ENCODE assay signal across 1 cellular context in the genomic region with DNA sequence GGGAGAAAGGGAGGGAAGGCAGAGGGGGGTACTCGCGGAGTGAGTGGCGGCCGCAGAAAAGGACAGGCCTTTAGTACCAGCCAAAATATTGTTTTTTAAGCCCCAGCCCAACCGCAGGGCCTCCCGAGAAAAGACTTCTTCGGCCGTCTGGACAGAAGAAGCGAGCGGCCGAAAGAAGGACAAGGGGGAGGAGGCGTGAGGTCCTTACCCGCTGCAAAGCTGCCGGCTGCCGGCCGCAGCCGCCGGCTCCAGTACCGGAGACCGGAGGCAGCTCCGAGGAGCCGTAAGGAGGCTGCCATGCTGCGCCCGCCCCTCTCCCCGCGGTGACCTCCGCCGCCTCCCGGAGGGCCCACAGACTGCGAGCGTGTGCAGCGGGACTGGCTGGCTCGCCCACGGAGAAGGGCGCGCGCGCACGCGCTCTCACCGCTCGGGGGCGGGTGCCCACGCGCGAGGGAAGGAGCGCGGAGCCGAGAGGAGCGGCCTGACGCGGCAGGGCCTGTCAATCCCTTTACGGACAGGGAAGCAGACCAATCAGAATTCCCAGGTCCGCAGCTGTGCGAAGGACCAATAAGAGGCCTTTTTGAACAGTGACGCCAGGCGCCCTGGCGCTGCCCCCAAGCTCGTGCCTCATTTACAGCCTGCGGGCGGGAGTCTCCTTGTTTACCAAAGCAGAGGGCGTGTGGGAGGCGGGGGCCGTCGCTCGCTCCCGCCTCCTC.
TF ChIP-seq lines count a peak whose summit lies in the region.

A gene (minus strand): TSS at position 394 of the 716 bp plus-strand sequence. CDS start 95 bp downstream, at position 299.

TF ChIP-seq in GM12878, 131 proteins besides CTCF, POLR2A, EP300 and RAD21 (continued from another document and continues in another):
- TF ChIP-seq, protein P1, sequence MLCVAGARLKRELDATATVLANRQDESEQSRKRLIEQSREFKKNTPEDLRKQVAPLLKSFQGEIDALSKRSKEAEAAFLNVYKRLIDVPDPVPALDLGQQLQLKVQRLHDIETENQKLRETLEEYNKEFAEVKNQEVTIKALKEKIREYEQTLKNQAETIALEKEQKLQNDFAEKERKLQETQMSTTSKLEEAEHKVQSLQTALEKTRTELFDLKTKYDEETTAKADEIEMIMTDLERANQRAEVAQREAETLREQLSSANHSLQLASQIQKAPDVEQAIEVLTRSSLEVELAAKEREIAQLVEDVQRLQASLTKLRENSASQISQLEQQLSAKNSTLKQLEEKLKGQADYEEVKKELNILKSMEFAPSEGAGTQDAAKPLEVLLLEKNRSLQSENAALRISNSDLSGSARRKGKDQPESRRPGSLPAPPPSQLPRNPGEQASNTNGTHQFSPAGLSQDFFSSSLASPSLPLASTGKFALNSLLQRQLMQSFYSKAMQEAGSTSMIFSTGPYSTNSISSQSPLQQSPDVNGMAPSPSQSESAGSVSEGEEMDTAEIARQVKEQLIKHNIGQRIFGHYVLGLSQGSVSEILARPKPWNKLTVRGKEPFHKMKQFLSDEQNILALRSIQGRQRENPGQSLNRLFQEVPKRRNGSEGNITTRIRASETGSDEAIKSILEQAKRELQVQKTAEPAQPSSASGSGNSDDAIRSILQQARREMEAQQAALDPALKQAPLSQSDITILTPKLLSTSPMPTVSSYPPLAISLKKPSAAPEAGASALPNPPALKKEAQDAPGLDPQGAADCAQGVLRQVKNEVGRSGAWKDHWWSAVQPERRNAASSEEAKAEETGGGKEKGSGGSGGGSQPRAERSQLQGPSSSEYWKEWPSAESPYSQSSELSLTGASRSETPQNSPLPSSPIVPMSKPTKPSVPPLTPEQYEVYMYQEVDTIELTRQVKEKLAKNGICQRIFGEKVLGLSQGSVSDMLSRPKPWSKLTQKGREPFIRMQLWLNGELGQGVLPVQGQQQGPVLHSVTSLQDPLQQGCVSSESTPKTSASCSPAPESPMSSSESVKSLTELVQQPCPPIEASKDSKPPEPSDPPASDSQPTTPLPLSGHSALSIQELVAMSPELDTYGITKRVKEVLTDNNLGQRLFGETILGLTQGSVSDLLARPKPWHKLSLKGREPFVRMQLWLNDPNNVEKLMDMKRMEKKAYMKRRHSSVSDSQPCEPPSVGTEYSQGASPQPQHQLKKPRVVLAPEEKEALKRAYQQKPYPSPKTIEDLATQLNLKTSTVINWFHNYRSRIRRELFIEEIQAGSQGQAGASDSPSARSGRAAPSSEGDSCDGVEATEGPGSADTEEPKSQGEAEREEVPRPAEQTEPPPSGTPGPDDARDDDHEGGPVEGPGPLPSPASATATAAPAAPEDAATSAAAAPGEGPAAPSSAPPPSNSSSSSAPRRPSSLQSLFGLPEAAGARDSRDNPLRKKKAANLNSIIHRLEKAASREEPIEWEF (IDR thresholded peaks at IDR 0.05; ENCODE audit: insufficient replicate concordance, low read depth, low read length), result no peak
- peak; percentile 43; the same call in 1 of the 2 replicates for TF ChIP-seq TAF1 (IDR thresholded peaks at IDR 0.05; ENCODE audit: borderline replicate concordance, low read depth, low read length)
- no peak for TF ChIP-seq SREBF2 (IDR thresholded peaks at IDR 0.05; ENCODE audit: low read length)
- no peak for TF ChIP-seq KAT2A (conservative IDR thresholded peaks at IDR 0.05; ENCODE audit: control insufficient read depth, low read depth, low read length)
- TF ChIP-seq FOS (IDR thresholded peaks at IDR 0.05; ENCODE audit: borderline replicate concordance, extremely low read depth, insufficient read length), result peak; percentile 76
- no peak for TF ChIP-seq RAD51 (IDR thresholded peaks at IDR 0.05)
- no peak for TF ChIP-seq HDAC6 (IDR thresholded peaks at IDR 0.05; ENCODE audit: unreplicated experiment)
- TF ChIP-seq ATF7 (IDR thresholded peaks at IDR 0.05; ENCODE audit: low read depth), result peak; percentile 89
- TF ChIP-seq RELA (IDR thresholded peaks at IDR 0.05; ENCODE audit: borderline replicate concordance, partially characterized antibody), result peak; percentile 45
- TF ChIP-seq MYC (IDR thresholded peaks at IDR 0.05; ENCODE audit: insufficient read depth, insufficient read length, insufficient replicate concordance, low read length, severe bottlenecking), result peak; percentile 64
- no peak for TF ChIP-seq HDAC2 (IDR thresholded peaks at IDR 0.05)
- TF ChIP-seq, protein P2, sequence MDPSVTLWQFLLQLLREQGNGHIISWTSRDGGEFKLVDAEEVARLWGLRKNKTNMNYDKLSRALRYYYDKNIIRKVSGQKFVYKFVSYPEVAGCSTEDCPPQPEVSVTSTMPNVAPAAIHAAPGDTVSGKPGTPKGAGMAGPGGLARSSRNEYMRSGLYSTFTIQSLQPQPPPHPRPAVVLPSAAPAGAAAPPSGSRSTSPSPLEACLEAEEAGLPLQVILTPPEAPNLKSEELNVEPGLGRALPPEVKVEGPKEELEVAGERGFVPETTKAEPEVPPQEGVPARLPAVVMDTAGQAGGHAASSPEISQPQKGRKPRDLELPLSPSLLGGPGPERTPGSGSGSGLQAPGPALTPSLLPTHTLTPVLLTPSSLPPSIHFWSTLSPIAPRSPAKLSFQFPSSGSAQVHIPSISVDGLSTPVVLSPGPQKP (IDR thresholded peaks at IDR 0.05; ENCODE audit: low read depth, low read length), result no peak
- TF ChIP-seq, protein P3, sequence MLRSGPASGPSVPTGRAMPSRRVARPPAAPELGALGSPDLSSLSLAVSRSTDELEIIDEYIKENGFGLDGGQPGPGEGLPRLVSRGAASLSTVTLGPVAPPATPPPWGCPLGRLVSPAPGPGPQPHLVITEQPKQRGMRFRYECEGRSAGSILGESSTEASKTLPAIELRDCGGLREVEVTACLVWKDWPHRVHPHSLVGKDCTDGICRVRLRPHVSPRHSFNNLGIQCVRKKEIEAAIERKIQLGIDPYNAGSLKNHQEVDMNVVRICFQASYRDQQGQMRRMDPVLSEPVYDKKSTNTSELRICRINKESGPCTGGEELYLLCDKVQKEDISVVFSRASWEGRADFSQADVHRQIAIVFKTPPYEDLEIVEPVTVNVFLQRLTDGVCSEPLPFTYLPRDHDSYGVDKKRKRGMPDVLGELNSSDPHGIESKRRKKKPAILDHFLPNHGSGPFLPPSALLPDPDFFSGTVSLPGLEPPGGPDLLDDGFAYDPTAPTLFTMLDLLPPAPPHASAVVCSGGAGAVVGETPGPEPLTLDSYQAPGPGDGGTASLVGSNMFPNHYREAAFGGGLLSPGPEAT (IDR thresholded peaks at IDR 0.05; ENCODE audit: low read depth), result no peak
- TF ChIP-seq EGR1 (IDR thresholded peaks at IDR 0.05; ENCODE audit: borderline replicate concordance in 1 of 2, low read depth in 2 of 2, low read length in 2 of 2), result peak in 1 of 2 experiments; percentile 89; a peak in 2 of 3 replicates
- no peak for TF ChIP-seq BMI1 (IDR thresholded peaks at IDR 0.05; ENCODE audit: borderline replicate concordance)
- TF ChIP-seq PML (IDR thresholded peaks at IDR 0.05; ENCODE audit: low read length), result no peak
- TF ChIP-seq, protein P4, sequence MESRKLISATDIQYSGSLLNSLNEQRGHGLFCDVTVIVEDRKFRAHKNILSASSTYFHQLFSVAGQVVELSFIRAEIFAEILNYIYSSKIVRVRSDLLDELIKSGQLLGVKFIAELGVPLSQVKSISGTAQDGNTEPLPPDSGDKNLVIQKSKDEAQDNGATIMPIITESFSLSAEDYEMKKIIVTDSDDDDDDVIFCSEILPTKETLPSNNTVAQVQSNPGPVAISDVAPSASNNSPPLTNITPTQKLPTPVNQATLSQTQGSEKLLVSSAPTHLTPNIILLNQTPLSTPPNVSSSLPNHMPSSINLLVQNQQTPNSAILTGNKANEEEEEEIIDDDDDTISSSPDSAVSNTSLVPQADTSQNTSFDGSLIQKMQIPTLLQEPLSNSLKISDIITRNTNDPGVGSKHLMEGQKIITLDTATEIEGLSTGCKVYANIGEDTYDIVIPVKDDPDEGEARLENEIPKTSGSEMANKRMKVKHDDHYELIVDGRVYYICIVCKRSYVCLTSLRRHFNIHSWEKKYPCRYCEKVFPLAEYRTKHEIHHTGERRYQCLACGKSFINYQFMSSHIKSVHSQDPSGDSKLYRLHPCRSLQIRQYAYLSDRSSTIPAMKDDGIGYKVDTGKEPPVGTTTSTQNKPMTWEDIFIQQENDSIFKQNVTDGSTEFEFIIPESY (IDR thresholded peaks at IDR 0.05), result no peak; the same call in 1 of the 2 replicates
- TF ChIP-seq GATAD2B (conservative IDR thresholded peaks at IDR 0.05; ENCODE audit: low read depth), result peak; percentile 95; the same call in 1 of the 2 replicates
- TF ChIP-seq, protein P5, sequence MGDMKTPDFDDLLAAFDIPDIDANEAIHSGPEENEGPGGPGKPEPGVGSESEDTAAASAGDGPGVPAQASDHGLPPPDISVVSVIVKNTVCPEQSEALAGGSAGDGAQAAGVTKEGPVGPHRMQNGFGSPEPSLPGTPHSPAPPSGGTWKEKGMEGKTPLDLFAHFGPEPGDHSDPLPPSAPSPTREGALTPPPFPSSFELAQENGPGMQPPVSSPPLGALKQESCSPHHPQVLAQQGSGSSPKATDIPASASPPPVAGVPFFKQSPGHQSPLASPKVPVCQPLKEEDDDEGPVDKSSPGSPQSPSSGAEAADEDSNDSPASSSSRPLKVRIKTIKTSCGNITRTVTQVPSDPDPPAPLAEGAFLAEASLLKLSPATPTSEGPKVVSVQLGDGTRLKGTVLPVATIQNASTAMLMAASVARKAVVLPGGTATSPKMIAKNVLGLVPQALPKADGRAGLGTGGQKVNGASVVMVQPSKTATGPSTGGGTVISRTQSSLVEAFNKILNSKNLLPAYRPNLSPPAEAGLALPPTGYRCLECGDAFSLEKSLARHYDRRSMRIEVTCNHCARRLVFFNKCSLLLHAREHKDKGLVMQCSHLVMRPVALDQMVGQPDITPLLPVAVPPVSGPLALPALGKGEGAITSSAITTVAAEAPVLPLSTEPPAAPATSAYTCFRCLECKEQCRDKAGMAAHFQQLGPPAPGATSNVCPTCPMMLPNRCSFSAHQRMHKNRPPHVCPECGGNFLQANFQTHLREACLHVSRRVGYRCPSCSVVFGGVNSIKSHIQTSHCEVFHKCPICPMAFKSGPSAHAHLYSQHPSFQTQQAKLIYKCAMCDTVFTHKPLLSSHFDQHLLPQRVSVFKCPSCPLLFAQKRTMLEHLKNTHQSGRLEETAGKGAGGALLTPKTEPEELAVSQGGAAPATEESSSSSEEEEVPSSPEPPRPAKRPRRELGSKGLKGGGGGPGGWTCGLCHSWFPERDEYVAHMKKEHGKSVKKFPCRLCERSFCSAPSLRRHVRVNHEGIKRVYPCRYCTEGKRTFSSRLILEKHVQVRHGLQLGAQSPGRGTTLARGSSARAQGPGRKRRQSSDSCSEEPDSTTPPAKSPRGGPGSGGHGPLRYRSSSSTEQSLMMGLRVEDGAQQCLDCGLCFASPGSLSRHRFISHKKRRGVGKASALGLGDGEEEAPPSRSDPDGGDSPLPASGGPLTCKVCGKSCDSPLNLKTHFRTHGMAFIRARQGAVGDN (IDR thresholded peaks at IDR 0.05), result no peak; the same call in none of the 2 replicates
- TF ChIP-seq IKZF2 (IDR thresholded peaks at IDR 0.05), result peak; percentile 36 to 76; a peak in 3 of 4 replicates
- TF ChIP-seq BRCA1 (IDR thresholded peaks at IDR 0.05; ENCODE audit: low read depth, low read length), result no peak
- no peak for TF ChIP-seq TARDBP (IDR thresholded peaks at IDR 0.05; ENCODE audit: borderline replicate concordance)
- TF ChIP-seq CHD4 (IDR thresholded peaks at IDR 0.05), result no peak
- no peak for TF ChIP-seq ZNF274 (IDR thresholded peaks at IDR 0.05; ENCODE audit: insufficient read depth, insufficient read length)
- TF ChIP-seq ZNF622 (IDR thresholded peaks at IDR 0.05), result no peak
- TF ChIP-seq ASH2L (IDR thresholded peaks at IDR 0.05; ENCODE audit: borderline replicate concordance, low read depth), result no peak
- TF ChIP-seq, protein P6, sequence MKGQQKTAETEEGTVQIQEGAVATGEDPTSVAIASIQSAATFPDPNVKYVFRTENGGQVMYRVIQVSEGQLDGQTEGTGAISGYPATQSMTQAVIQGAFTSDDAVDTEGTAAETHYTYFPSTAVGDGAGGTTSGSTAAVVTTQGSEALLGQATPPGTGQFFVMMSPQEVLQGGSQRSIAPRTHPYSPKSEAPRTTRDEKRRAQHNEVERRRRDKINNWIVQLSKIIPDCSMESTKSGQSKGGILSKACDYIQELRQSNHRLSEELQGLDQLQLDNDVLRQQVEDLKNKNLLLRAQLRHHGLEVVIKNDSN (IDR thresholded peaks at IDR 0.05; ENCODE audit: borderline replicate concordance, extremely low read length, insufficient read depth, low read depth, low read length), result no peak
- 0 out of 2 replicates have a peak, but pooled peaks have one; percentile 31 for TF ChIP-seq PAX5 (IDR thresholded peaks at IDR 0.05; ENCODE audit: borderline replicate concordance, low read depth, low read length)
- TF ChIP-seq JUND (IDR thresholded peaks at IDR 0.05; ENCODE audit: low read depth, low read length), result no peak
- no peak for TF ChIP-seq GABPA (IDR thresholded peaks at IDR 0.05; ENCODE audit: low read depth)
- TF ChIP-seq, protein P7, sequence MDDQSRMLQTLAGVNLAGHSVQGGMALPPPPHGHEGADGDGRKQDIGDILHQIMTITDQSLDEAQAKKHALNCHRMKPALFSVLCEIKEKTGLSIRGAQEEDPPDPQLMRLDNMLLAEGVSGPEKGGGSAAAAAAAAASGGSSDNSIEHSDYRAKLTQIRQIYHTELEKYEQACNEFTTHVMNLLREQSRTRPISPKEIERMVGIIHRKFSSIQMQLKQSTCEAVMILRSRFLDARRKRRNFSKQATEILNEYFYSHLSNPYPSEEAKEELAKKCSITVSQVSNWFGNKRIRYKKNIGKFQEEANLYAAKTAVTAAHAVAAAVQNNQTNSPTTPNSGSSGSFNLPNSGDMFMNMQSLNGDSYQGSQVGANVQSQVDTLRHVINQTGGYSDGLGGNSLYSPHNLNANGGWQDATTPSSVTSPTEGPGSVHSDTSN (IDR thresholded peaks at IDR 0.05; ENCODE audit: insufficient replicate concordance, low read depth, low read length), result peak; percentile 100
- TF ChIP-seq TCF12 (IDR thresholded peaks at IDR 0.05; ENCODE audit: low read depth, low read length), result no peak; the same call in 1 of the 2 replicates
- TF ChIP-seq, protein P8, sequence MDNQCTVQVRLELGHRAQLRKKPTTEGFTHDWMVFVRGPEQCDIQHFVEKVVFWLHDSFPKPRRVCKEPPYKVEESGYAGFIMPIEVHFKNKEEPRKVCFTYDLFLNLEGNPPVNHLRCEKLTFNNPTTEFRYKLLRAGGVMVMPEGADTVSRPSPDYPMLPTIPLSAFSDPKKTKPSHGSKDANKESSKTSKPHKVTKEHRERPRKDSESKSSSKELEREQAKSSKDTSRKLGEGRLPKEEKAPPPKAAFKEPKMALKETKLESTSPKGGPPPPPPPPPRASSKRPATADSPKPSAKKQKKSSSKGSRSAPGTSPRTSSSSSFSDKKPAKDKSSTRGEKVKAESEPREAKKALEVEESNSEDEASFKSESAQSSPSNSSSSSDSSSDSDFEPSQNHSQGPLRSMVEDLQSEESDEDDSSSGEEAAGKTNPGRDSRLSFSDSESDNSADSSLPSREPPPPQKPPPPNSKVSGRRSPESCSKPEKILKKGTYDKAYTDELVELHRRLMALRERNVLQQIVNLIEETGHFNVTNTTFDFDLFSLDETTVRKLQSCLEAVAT (IDR thresholded peaks at IDR 0.05), result no peak
- TF ChIP-seq CBX3 (IDR thresholded peaks at IDR 0.05; ENCODE audit: borderline replicate concordance, low read depth), result no peak
- TF ChIP-seq STAT3 (IDR thresholded peaks at IDR 0.05; ENCODE audit: low read depth, low read length), result no peak
- TF ChIP-seq DPF2 (IDR thresholded peaks at IDR 0.05), result peak; percentile 100
- TF ChIP-seq RUNX3 (IDR thresholded peaks at IDR 0.05; ENCODE audit: low read length), result peak; percentile 66
